ENCODE assay signal across 27 cellular contexts in genomic region chr14:76662580-76662979, GRCh38.
"Had no signal": no experiment of that assay in that cellular context is flagged by ENCODE, and none has a peak within 500 bp of the region (broad histone marks: within the 10 kb centered on the region; RNA-seq: fewer than 3 reads in every experiment).

No MANE protein-coding gene starts in this region.

- H3K4me1 Mint-ChIP-seq: naive thymus-derived CD4-positive, alpha-beta T cell; natural killer cell; nephron; stimulated activated memory B cell treated with anti-CD40 and anti-IgM and Interleukin-4, amounts not matched to agents 10 μg/mL and 1 μg/mL and 100 μg/mL, for 72 hours; stimulated activated naive CD8-positive, alpha-beta T cell treated with anti-CD3 and anti-CD28 coated beads, Interleukin-15, amount 100 ng/mL, for 72 hours had no signal

- H3K4me3 ChIP-seq: pancreas, psoas muscle, right lobe of liver, sigmoid colon, suprapubic skin, testis, tibial artery, transverse colon, upper lobe of right lung, uterus had no signal

- H3K4me3 Mint-ChIP-seq: naive thymus-derived CD4-positive, alpha-beta T cell; natural killer cell; nephron; stimulated activated memory B cell treated with anti-CD40 and anti-IgM and Interleukin-4, amounts not matched to agents 10 μg/mL and 1 μg/mL and 100 μg/mL, for 72 hours; stimulated activated naive CD8-positive, alpha-beta T cell treated with anti-CD3 and anti-CD28 coated beads, Interleukin-15, amount 100 ng/mL, for 72 hours had no signal

- H3K9me3 Mint-ChIP-seq: natural killer cell had no signal

- H3K27me3 ChIP-seq: right lobe of liver, suprapubic skin, testis, tibial artery, upper lobe of right lung, uterus had no signal

- DNase-seq: naive thymus-derived CD4-positive, alpha-beta T cell; natural killer cell; nucleus accumbens; pancreas; psoas muscle; right cardiac atrium; right lobe of liver; sigmoid colon; small intestine; stimulated activated CD4-positive, alpha-beta T cell treated with anti-CD3 and anti-CD28 coated beads, Interleukin-15, amount 100 ng/mL, for 24 hours; stimulated activated CD4-positive, alpha-beta T cell treated with anti-CD3 and anti-CD28 coated beads, Interleukin-2, amount 100 ng/mL, for 24 hours; stimulated activated CD4-positive, alpha-beta T cell treated with anti-CD3 and anti-CD28 coated beads, Interleukin-2, amount 100 ng/mL, for 48 hours; stimulated activated CD4-positive, alpha-beta T cell treated with anti-CD3 and anti-CD28 coated beads, Interleukin-4, amount 100 ng/mL, for 24 hours; stimulated activated naive CD4-positive, alpha-beta T cell; stimulated activated naive CD8-positive, alpha-beta T cell treated with anti-CD3 and anti-CD28 coated beads, Interleukin-15, amount 100 ng/mL, for 72 hours; stimulated activated naive CD8-positive, alpha-beta T cell treated with anti-CD3 and anti-CD28 coated beads, Interleukin-15, Interleukin-2, amounts not matched to agents 100 U/mL and 50 U/mL, for 24 hours; substantia nigra; testis; tibial artery; transverse colon; upper lobe of right lung; uterus had no signal

- H3K27ac Mint-ChIP-seq: naive thymus-derived CD4-positive, alpha-beta T cell; natural killer cell; nephron; progenitor cell of endocrine pancreas; stimulated activated memory B cell treated with anti-CD40 and anti-IgM and Interleukin-4, amounts not matched to agents 10 μg/mL and 1 μg/mL and 100 μg/mL, for 72 hours had no signal

- H3K4me1 ChIP-seq: pancreas, psoas muscle, right lobe of liver, sigmoid colon, suprapubic skin, testis, tibial artery, transverse colon, upper lobe of right lung, uterus had no signal

- H3K36me3 Mint-ChIP-seq: natural killer cell; stimulated activated memory B cell treated with anti-CD40 and anti-IgM and Interleukin-4, amounts not matched to agents 10 μg/mL and 1 μg/mL and 100 μg/mL, for 72 hours had no signal

- H3K27ac ChIP-seq: neutrophil, pancreas, psoas muscle, right lobe of liver, sigmoid colon, suprapubic skin, testis, tibial artery, transverse colon, upper lobe of right lung, uterus had no signal

- H3K9me3 ChIP-seq: neutrophil, pancreas, testis, uterus had no signal

- H3K36me3 ChIP-seq: neutrophil, pancreas, right lobe of liver, sigmoid colon, suprapubic skin, tibial artery, transverse colon, upper lobe of right lung, uterus had no signal

- ATAC-seq: naive thymus-derived CD4-positive, alpha-beta T cell; natural killer cell; pancreas; psoas muscle; right cardiac atrium; right lobe of liver; stimulated activated memory B cell treated with anti-CD40 and anti-IgM and Interleukin-4, amounts not matched to agents 10 μg/mL and 1 μg/mL and 100 μg/mL, for 72 hours; stimulated activated naive CD8-positive, alpha-beta T cell treated with anti-CD3 and anti-CD28 coated beads, Interleukin-15, amount 100 ng/mL, for 72 hours; stimulated activated naive CD8-positive, alpha-beta T cell treated with anti-CD3 and anti-CD28 coated beads, Interleukin-15, Interleukin-2, amounts not matched to agents 100 U/mL and 50 U/mL, for 24 hours; upper lobe of right lung had no signal
